Comparison of ENCODE assay signal across 1 cellular context in the genomic region with DNA sequence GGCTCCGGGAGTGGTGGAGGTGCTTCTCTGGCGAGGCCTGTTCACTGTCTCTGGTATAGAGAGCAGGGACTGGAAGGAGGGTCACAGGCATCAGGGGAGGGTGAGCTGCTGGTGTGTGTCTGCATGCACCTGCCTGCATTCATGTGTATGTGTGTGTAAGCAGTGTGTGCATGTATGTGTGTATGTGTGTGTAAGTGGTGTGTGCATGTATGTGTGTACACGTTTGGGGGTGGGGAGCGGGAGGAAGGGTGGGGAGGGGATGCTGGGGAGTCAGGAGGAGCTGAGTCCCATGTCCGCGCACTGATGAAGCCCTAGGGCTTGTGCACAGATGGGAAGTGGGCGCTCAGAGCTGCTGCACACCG.
TF ChIP-seq lines count a peak whose summit lies in the region.

No MANE protein-coding gene starts in this region.

TF ChIP-seq in HCT116, 20 proteins besides CTCF, POLR2A, EP300 and RAD21 (continued from another document):
- TF ChIP-seq, protein P1, sequence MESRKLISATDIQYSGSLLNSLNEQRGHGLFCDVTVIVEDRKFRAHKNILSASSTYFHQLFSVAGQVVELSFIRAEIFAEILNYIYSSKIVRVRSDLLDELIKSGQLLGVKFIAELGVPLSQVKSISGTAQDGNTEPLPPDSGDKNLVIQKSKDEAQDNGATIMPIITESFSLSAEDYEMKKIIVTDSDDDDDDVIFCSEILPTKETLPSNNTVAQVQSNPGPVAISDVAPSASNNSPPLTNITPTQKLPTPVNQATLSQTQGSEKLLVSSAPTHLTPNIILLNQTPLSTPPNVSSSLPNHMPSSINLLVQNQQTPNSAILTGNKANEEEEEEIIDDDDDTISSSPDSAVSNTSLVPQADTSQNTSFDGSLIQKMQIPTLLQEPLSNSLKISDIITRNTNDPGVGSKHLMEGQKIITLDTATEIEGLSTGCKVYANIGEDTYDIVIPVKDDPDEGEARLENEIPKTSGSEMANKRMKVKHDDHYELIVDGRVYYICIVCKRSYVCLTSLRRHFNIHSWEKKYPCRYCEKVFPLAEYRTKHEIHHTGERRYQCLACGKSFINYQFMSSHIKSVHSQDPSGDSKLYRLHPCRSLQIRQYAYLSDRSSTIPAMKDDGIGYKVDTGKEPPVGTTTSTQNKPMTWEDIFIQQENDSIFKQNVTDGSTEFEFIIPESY (IDR thresholded peaks at IDR 0.05; ENCODE audit: extremely low read depth, insufficient replicate concordance, low read length), result no peak
- TF ChIP-seq, protein P2, sequence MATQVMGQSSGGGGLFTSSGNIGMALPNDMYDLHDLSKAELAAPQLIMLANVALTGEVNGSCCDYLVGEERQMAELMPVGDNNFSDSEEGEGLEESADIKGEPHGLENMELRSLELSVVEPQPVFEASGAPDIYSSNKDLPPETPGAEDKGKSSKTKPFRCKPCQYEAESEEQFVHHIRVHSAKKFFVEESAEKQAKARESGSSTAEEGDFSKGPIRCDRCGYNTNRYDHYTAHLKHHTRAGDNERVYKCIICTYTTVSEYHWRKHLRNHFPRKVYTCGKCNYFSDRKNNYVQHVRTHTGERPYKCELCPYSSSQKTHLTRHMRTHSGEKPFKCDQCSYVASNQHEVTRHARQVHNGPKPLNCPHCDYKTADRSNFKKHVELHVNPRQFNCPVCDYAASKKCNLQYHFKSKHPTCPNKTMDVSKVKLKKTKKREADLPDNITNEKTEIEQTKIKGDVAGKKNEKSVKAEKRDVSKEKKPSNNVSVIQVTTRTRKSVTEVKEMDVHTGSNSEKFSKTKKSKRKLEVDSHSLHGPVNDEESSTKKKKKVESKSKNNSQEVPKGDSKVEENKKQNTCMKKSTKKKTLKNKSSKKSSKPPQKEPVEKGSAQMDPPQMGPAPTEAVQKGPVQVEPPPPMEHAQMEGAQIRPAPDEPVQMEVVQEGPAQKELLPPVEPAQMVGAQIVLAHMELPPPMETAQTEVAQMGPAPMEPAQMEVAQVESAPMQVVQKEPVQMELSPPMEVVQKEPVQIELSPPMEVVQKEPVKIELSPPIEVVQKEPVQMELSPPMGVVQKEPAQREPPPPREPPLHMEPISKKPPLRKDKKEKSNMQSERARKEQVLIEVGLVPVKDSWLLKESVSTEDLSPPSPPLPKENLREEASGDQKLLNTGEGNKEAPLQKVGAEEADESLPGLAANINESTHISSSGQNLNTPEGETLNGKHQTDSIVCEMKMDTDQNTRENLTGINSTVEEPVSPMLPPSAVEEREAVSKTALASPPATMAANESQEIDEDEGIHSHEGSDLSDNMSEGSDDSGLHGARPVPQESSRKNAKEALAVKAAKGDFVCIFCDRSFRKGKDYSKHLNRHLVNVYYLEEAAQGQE (IDR thresholded peaks at IDR 0.05; ENCODE audit: low read depth), result no peak
